2 cellular contexts compared by ENCODE assay signal in genomic region chr10:506451-507354, GRCh38.
TF ChIP-seq lines count a peak whose summit lies in the region.

No MANE protein-coding gene starts in this region.

TF ChIP-seq in Ishikawa, 13 proteins besides CTCF, POLR2A, EP300 and RAD21:
- peak; percentile 81 for TF ChIP-seq NFIC (IDR thresholded peaks at IDR 0.05)
- peak; percentile 81 for TF ChIP-seq CREB1 (IDR thresholded peaks at IDR 0.05; ENCODE audit: low read depth)
- no peak for TF ChIP-seq EGR1 (IDR thresholded peaks at IDR 0.05)
- peak; percentile 96 for TF ChIP-seq FOXM1 (IDR thresholded peaks at IDR 0.05; ENCODE audit: borderline replicate concordance, low read depth)
- peak; percentile 99 for TF ChIP-seq TCF12 (IDR thresholded peaks at IDR 0.05; ENCODE audit: low read depth)
- TF ChIP-seq CEBPB (IDR thresholded peaks at IDR 0.05) = no peak
- TF ChIP-seq TEAD4 (IDR thresholded peaks at IDR 0.05) = peak; percentile 92
- peak; percentile 85 for TF ChIP-seq MAX (IDR thresholded peaks at IDR 0.05)

TF ChIP-seq in H1, 55 proteins besides CTCF, POLR2A, EP300 and RAD21:
- TF ChIP-seq CREB1 (IDR thresholded peaks at IDR 0.05) = peak; percentile 85
- no peak for TF ChIP-seq SUZ12 (IDR thresholded peaks at IDR 0.05; ENCODE audit: low read length)
- peak; percentile 100 for TF ChIP-seq POLR2AphosphoS5 (IDR thresholded peaks at IDR 0.05; ENCODE audit: low read depth, low read length)
- TF ChIP-seq SP4 (IDR thresholded peaks at IDR 0.05; ENCODE audit: low read length) = 0 out of 2 replicates have a peak, but pooled peaks have one; percentile 30
- no peak for TF ChIP-seq RBBP5 (IDR thresholded peaks at IDR 0.05; ENCODE audit: borderline replicate concordance, low read depth, low read length)
- TF ChIP-seq RFX5 (IDR thresholded peaks at IDR 0.05; ENCODE audit: borderline replicate concordance, low read depth, low read length) = no peak
- TF ChIP-seq RNF2 (IDR thresholded peaks at IDR 0.05; ENCODE audit: borderline replicate concordance, low read depth, low read length, missing control alignments, poor library complexity, severe bottlenecking) = peak; percentile 69
- TF ChIP-seq SIRT6 (IDR thresholded peaks at IDR 0.05; ENCODE audit: low read length) = peak; percentile 67
- no peak for TF ChIP-seq PHF8 (conservative IDR thresholded peaks at IDR 0.05; ENCODE audit: low read depth, low read length)
- peak; percentile 74 for TF ChIP-seq EGR1 (IDR thresholded peaks at IDR 0.05; ENCODE audit: borderline replicate concordance, low read depth, low read length)
- TF ChIP-seq ATF2 (IDR thresholded peaks at IDR 0.05; ENCODE audit: low read length) = peak; percentile 81; the same call in 1 of the 2 replicates
- TF ChIP-seq SIX5 (IDR thresholded peaks at IDR 0.05; ENCODE audit: low read depth, low read length) = no peak
- TF ChIP-seq HDAC2 (IDR thresholded peaks at IDR 0.05; ENCODE audit: borderline replicate concordance in 1 of 2, low read depth in 2 of 2, low read length in 2 of 2) = 0 out of 4 replicates have a peak, but pooled peaks of 1 of the 2 experiments have one; percentile 29
- no peak for TF ChIP-seq ATF3 (IDR thresholded peaks at IDR 0.05; ENCODE audit: insufficient read depth, low read depth, low read length)
- no peak for TF ChIP-seq BACH1 (IDR thresholded peaks at IDR 0.05; ENCODE audit: low read length)
- TF ChIP-seq CTBP2 (IDR thresholded peaks at IDR 0.05; ENCODE audit: borderline replicate concordance, insufficient read depth, insufficient read length, low read length) = no peak
- no peak for TF ChIP-seq NRF1 (IDR thresholded peaks at IDR 0.05; ENCODE audit: low read depth, low read length)
- 0 out of 2 replicates have a peak, but pooled peaks have one; percentile 54 for TF ChIP-seq RXRA (IDR thresholded peaks at IDR 0.05; ENCODE audit: insufficient read depth, low read depth, low read length)
- peak; percentile 98 for TF ChIP-seq HDAC6 (IDR thresholded peaks at IDR 0.05; ENCODE audit: low read depth, low read length)
- no peak; the same call in 1 of the 2 replicates for TF ChIP-seq CHD2 (IDR thresholded peaks at IDR 0.05; ENCODE audit: low read length)
- peak; percentile 80 for TF ChIP-seq ZNF274 (IDR thresholded peaks at IDR 0.05; ENCODE audit: borderline replicate concordance, extremely low read depth, low read length)
- TF ChIP-seq TCF12 (IDR thresholded peaks at IDR 0.05; ENCODE audit: low read depth, low read length) = peak; percentile 100
- peak; percentile 84 for TF ChIP-seq NANOG (IDR thresholded peaks at IDR 0.05; ENCODE audit: insufficient read depth, low read depth, low read length, poor library complexity, severe bottlenecking)
- peak; percentile 69; the same call in 1 of the 2 replicates for TF ChIP-seq KDM1A (IDR thresholded peaks at IDR 0.05; ENCODE audit: borderline replicate concordance, low read length)
- peak; percentile 74 for TF ChIP-seq SP1 (IDR thresholded peaks at IDR 0.05; ENCODE audit: low read depth, low read length)
- no peak for TF ChIP-seq BRCA1 (IDR thresholded peaks at IDR 0.05; ENCODE audit: low read depth, low read length)
TF ChIP-seq in H1: peak in this region for 15.
